15 cellular contexts compared by ENCODE assay signal in genomic region chr17:71601894-71602504, GRCh38.
DNase-seq lines count a peak whose midpoint lies in the region; ATAC-seq, FAIRE-seq and TF ChIP-seq lines count a peak whose summit lies in the region.
"Had no signal": no experiment of that assay in that cellular context is flagged by ENCODE, and none has a peak within 500 bp of the region (broad histone marks: within the 10 kb centered on the region; RNA-seq: fewer than 3 reads in every experiment).

No MANE protein-coding gene starts in this region.

- H3K36me3 ChIP-seq in colonic mucosa = no peaks in the 10 kb centered on the region
- no peaks in the 10 kb centered on the region for H3K36me3 ChIP-seq in pancreas
- H3K36me3 ChIP-seq in aorta (ENCODE audit: control insufficient read depth in 1 of 2, insufficient read depth in 2 of 2, low read length in 1 of 2) = no peaks in the 10 kb centered on the region
- H3K36me3 ChIP-seq: BLaER1 had no signal

- H3K27ac Mint-ChIP-seq in stimulated activated naive B cell treated with anti-CD40 and anti-IgM and Interleukin-4, amounts not matched to agents 10 μg/mL and 1 μg/mL and 100 μg/mL, for 72 hours = no peak overlapping the region
- H3K27ac Mint-ChIP-seq: CD8-positive, alpha-beta memory T cell; HFFc6 had no signal

- peaks cover 0 to 4% of the 10 kb centered on the region in 2 donors for H3K9me3 Mint-ChIP-seq in stimulated activated naive B cell treated with anti-CD40 and anti-IgM and Interleukin-4, amounts not matched to agents 10 μg/mL and 1 μg/mL and 100 μg/mL, for 72 hours
- H3K9me3 Mint-ChIP-seq: HFFc6 had no signal

- no peak for TF ChIP-seq CTCF in colonic mucosa (IDR thresholded peaks at IDR 0.05)
- TF ChIP-seq CTCF in pancreas (IDR thresholded peaks at IDR 0.05) = no peak

- ATAC-seq in pancreas = no peak
- no peak for ATAC-seq in aorta (ENCODE audit: low FRiP score)
- ATAC-seq in stimulated activated naive B cell treated with anti-CD40 and anti-IgM and Interleukin-4, amounts not matched to agents 10 μg/mL and 1 μg/mL and 100 μg/mL, for 72 hours (replicated peaks) = no peak
- ATAC-seq: HepG2 had no signal

- no peaks in the 10 kb centered on the region for H3K27me3 Mint-ChIP-seq in stimulated activated naive B cell treated with anti-CD40 and anti-IgM and Interleukin-4, amounts not matched to agents 10 μg/mL and 1 μg/mL and 100 μg/mL, for 72 hours
- H3K27me3 Mint-ChIP-seq: CD8-positive, alpha-beta memory T cell had no signal

- H3K27me3 ChIP-seq in colonic mucosa (no peaks in the 10 kb centered on the region), pancreas (no peaks in the 10 kb centered on the region), aorta (ENCODE audit: control insufficient read depth in 1 of 2, insufficient read depth in 2 of 2, low read length in 1 of 2) (no peaks in the 10 kb centered on the region)
- H3K27me3 ChIP-seq: BLaER1 had no signal

- 66 to 80% methylated on average over 4 of the region's 4 CpGs for WGBS in pancreas, 2 donors
- WGBS in aorta, 2 donors = 60 to 66% methylated on average over 4 of the region's 4 CpGs

- H3K4me1 ChIP-seq in colonic mucosa = no peaks in the 10 kb centered on the region
- no peaks in the 10 kb centered on the region for H3K4me1 ChIP-seq in pancreas
- no peaks in the 10 kb centered on the region for H3K4me1 ChIP-seq in aorta (ENCODE audit: control insufficient read depth in 1 of 2, insufficient read depth in 2 of 2, low read length in 2 of 2)
- H3K4me1 ChIP-seq: BLaER1, Caco-2 had no signal

- H3K4me3 Mint-ChIP-seq in stimulated activated naive B cell treated with anti-CD40 and anti-IgM and Interleukin-4, amounts not matched to agents 10 μg/mL and 1 μg/mL and 100 μg/mL, for 72 hours = no peak overlapping the region
- H3K4me3 Mint-ChIP-seq: CD8-positive, alpha-beta memory T cell; HFFc6 had no signal

- no peak overlapping the region for H3K9ac ChIP-seq in colonic mucosa (ENCODE audit: low read depth in 2 of 2, low read length in 2 of 2)
- H3K9ac ChIP-seq: BLaER1 had no signal

- no peaks in the 10 kb centered on the region for H3K9me3 ChIP-seq in colonic mucosa
- no peaks in the 10 kb centered on the region for H3K9me3 ChIP-seq in pancreas
- peaks cover 1% of the 10 kb centered on the region for H3K9me3 ChIP-seq in aorta (ENCODE audit: control insufficient read depth, low read length)
- H3K9me3 ChIP-seq: BLaER1 had no signal

- H3K27ac ChIP-seq in colonic mucosa (peak overlapping the region; percentile 20), pancreas (no peak overlapping the region), aorta (ENCODE audit: low read depth in 1 of 2, low read length in 2 of 2) (no peak overlapping the region)
- H3K27ac ChIP-seq: BLaER1 had no signal

- no peaks in the 10 kb centered on the region for H3K4me1 Mint-ChIP-seq in stimulated activated naive B cell treated with anti-CD40 and anti-IgM and Interleukin-4, amounts not matched to agents 10 μg/mL and 1 μg/mL and 100 μg/mL, for 72 hours
- H3K4me1 Mint-ChIP-seq: CD8-positive, alpha-beta memory T cell had no signal

- intact Hi-C loops in colonic mucosa (cut with DNase I) = no loop called here
- intact Hi-C loops in pancreas (cut with DNase I) = no loop called here
- intact Hi-C loops in aorta (cut with DNase I) = no loop called here

- peak; percentile 20 for FAIRE-seq in pancreas (lab: Jason Lieb, UNC)
- FAIRE-seq: H1, HepG2, HTR-8/SVneo had no signal

- peak; percentile 15 to 45 for DNase-seq in NCI-H526 (lab: John Stamatoyannopoulos, UW)
- DNase-seq in colonic mucosa = no peak
- DNase-seq in pancreas = no peak
- no peak for DNase-seq in aorta
- no peak for DNase-seq in NOMO-1 treated with DMSO at 0.1 percent for 48 hours (lab: John Stamatoyannopoulos, UW; ENCODE audit: unreplicated experiment)
- DNase-seq in stimulated activated naive B cell treated with anti-CD40 and anti-IgM and Interleukin-4, amounts not matched to agents 10 μg/mL and 1 μg/mL and 100 μg/mL, for 72 hours = no peak
- DNase-seq: Caco-2; CD8-positive, alpha-beta memory T cell; DMS53; HCEC 1CT; HFFc6 had no signal

- H3K4me3 ChIP-seq in colonic mucosa (no peak overlapping the region), pancreas (no peak overlapping the region), aorta (ENCODE audit: low read length in 2 of 2) (no peak overlapping the region)
- H3K4me3 ChIP-seq: BLaER1 had no signal

- no peaks in the 10 kb centered on the region for H3K36me3 Mint-ChIP-seq in stimulated activated naive B cell treated with anti-CD40 and anti-IgM and Interleukin-4, amounts not matched to agents 10 μg/mL and 1 μg/mL and 100 μg/mL, for 72 hours
- H3K36me3 Mint-ChIP-seq: CD8-positive, alpha-beta memory T cell had no signal

Comparison
In these comparisons a context has a peak if more than half of its experiments do, and no peak if none do; other contexts are left out.
1. DNase-seq: peak in NCI-H526 (2 of 2); none in colonic mucosa (single experiment), pancreas (0 of 6), aorta (0 of 2), NOMO-1 treated with DMSO at 0.1 percent for 48 hours (single experiment) and stimulated activated naive B cell treated with anti-CD40 and anti-IgM and Interleukin-4, amounts not matched to agents 10 μg/mL and 1 μg/mL and 100 μg/mL, for 72 hours (single experiment).